Comparison of ENCODE assay signal across 2 cellular contexts in genomic region chr4:9146967-9147366, GRCh38.
TF ChIP-seq lines count a peak whose summit lies in the region.

No MANE protein-coding gene starts in this region.

TF ChIP-seq in IMR-90, 13 proteins besides CTCF, POLR2A, EP300 and RAD21:
- TF ChIP-seq BHLHE40 (IDR thresholded peaks at IDR 0.05; ENCODE audit: low read depth, low read length): no peak
- no peak for TF ChIP-seq MAFK (IDR thresholded peaks at IDR 0.05; ENCODE audit: low read depth, low read length)
TF ChIP-seq in IMR-90: peak in this region for 0.

TF ChIP-seq in K562, 482 proteins besides CTCF, POLR2A, EP300 and RAD21:
- no peak for TF ChIP-seq KHSRP (IDR thresholded peaks at IDR 0.05)
- TF ChIP-seq KAT8 (IDR thresholded peaks at IDR 0.05; ENCODE audit: low read depth): no peak
- no peak for TF ChIP-seq IRF2 (CRISPR knock-in tag; IDR thresholded peaks at IDR 0.05)
- TF ChIP-seq HNRNPLL (IDR thresholded peaks at IDR 0.05; ENCODE audit: low read depth, low read length, poor library complexity, severe bottlenecking): no peak
- no peak for TF ChIP-seq EGR1 (conservative IDR thresholded peaks at IDR 0.05)
- TF ChIP-seq PHF21A (IDR thresholded peaks at IDR 0.05; ENCODE audit: borderline replicate concordance, low read depth): no peak
- no peak for TF ChIP-seq ARHGAP35 (IDR thresholded peaks at IDR 0.05; ENCODE audit: partially characterized antibody)
- no peak for TF ChIP-seq GTF2E2 (tag; IDR thresholded peaks at IDR 0.05)
- no peak for TF ChIP-seq ZNF77 (CRISPR knock-in tag; IDR thresholded peaks at IDR 0.05)
- TF ChIP-seq ATF6 (CRISPR knock-in tag; IDR thresholded peaks at IDR 0.05): no peak
- no peak for TF ChIP-seq CREM (IDR thresholded peaks at IDR 0.05; ENCODE audit: low read depth)
- no peak for TF ChIP-seq ZNF780A (CRISPR knock-in tag; IDR thresholded peaks at IDR 0.05)
- no peak for TF ChIP-seq SRSF1 (IDR thresholded peaks at IDR 0.05; ENCODE audit: low read depth, low read length)
- TF ChIP-seq, protein P1, sequence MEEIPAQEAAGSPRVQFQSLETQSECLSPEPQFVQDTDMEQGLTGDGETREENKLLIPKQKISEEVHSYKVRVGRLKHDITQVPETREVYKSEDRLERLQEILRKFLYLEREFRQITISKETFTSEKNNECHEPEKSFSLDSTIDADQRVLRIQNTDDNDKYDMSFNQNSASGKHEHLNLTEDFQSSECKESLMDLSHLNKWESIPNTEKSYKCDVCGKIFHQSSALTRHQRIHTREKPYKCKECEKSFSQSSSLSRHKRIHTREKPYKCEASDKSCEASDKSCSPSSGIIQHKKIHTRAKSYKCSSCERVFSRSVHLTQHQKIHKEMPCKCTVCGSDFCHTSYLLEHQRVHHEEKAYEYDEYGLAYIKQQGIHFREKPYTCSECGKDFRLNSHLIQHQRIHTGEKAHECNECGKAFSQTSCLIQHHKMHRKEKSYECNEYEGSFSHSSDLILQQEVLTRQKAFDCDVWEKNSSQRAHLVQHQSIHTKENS (CRISPR knock-in tag; IDR thresholded peaks at IDR 0.05): no peak
- no peak for TF ChIP-seq NCOA4 (IDR thresholded peaks at IDR 0.05; ENCODE audit: partially characterized antibody)
TF ChIP-seq in K562: peak in this region for 0.
